Comparison of ENCODE assay signal across 21 cellular contexts in the genomic region with DNA sequence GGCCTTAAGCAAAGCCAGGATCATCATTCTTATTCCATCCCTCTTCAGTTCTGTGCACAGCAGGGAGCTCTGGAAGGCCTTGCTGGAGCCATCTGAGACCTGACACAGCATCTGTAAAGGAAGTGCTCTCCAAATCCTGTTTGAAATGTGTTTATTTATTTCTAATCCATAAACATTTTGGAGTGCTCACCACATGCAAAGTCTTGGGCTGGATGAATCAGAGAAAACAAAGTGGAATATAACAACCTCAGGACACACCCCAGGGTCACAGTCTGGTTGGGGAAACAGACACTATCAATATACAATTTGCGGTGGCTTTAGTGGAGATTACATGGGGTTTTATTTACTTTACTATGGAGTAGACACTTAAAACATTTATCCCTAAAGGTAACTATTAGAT. TPM values are rescaled to one million over a fixed set of nuclear protein-coding genes. Genes with fewer than 3 reads are reported as not detected.
"Had no signal": no experiment of that assay in that cellular context is flagged by ENCODE, and none has a peak within 500 bp of the region (broad histone marks: within the 10 kb centered on the region; RNA-seq: fewer than 3 reads in every experiment).

No MANE protein-coding gene starts in this region.

- H3K9me3 ChIP-seq: esophagus squamous epithelium, neutrophil, ovary, suprapubic skin, thyroid gland had no signal

- H3K36me3 ChIP-seq: esophagus squamous epithelium, left ventricle myocardium inferior, neutrophil, ovary, right atrium auricular region, sigmoid colon, suprapubic skin, thyroid gland had no signal

- H3K4me3 Mint-ChIP-seq: naive thymus-derived CD8-positive, alpha-beta T cell; type B pancreatic cell had no signal

- H3K27ac ChIP-seq: esophagus squamous epithelium, hepatocyte, left ventricle myocardium inferior, neutrophil, ovary, right atrium auricular region, sigmoid colon, skin epidermis, suprapubic skin, thyroid gland had no signal

- H3K79me2 ChIP-seq: hepatocyte had no signal

- H3K4me1 Mint-ChIP-seq: naive thymus-derived CD8-positive, alpha-beta T cell had no signal

- H2AFZ ChIP-seq: hepatocyte had no signal

- H3K4me1 ChIP-seq: esophagus squamous epithelium, left ventricle myocardium inferior, right atrium auricular region, sigmoid colon, thyroid gland had no signal

- H3K4me3 ChIP-seq: esophagus squamous epithelium, hepatocyte, left ventricle myocardium inferior, lung, ovary, right atrium auricular region, sigmoid colon, skin epidermis, suprapubic skin, thyroid gland had no signal

- H3K36me3 Mint-ChIP-seq: type B pancreatic cell had no signal

- H3K27ac Mint-ChIP-seq: naive thymus-derived CD8-positive, alpha-beta T cell; type B pancreatic cell had no signal

- H3K4me2 ChIP-seq: hepatocyte had no signal

- H3K27me3 Mint-ChIP-seq: type B pancreatic cell had no signal

- DNase-seq: dermis blood vessel endothelial cell; esophagus squamous epithelium; foreskin melanocyte; head of caudate nucleus; kidney; left cardiac atrium; left ventricle myocardium inferior; naive thymus-derived CD8-positive, alpha-beta T cell; ovary; sigmoid colon; stimulated activated CD4-positive, alpha-beta T cell treated with anti-CD3 and anti-CD28 coated beads, Interleukin-12 subunit alpha, Interleukin-12 subunit beta, amount 100 ng/mL, for 4 hours; stimulated activated naive CD8-positive, alpha-beta T cell treated with anti-CD3 and anti-CD28 coated beads, Interleukin-15, Interleukin-2, amounts not matched to agents 100 U/mL and 50 U/mL, for 24 hours; thyroid gland had no signal

- H3K27me3 ChIP-seq: esophagus squamous epithelium, hepatocyte, neutrophil, ovary, right atrium auricular region, sigmoid colon, suprapubic skin, thyroid gland had no signal

RNA-seq across cellular contexts. Expression of gene BMP4, which starts 54.3 kb away (rescaled TPM):
- total RNA-seq: mononuclear cell had no signal
